13 cellular contexts compared by ENCODE assay signal in the genomic region with DNA sequence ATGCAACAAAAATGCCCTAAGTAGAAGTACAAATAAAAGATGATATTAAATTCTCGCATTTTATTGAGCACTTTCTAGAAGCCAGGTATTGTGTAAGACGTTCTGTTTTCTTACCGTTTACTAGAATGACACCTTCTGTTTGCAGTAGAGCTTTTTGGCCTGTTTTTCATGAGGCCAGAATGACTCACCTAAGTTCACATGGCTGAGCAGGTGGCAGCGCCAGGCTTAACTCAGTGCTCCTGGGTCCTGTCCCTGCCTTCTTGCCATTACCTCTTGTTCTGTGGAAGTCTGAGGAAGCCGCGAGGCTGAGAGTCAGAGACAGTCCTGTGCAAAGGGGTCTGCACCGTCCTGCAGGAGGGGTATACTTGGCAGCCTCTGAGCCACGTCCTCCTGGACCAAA.
DNase-seq lines count a peak whose midpoint lies in the region; ATAC-seq and TF ChIP-seq lines count a peak whose summit lies in the region.
"Had no signal": no experiment of that assay in that cellular context is flagged by ENCODE, and none has a peak within 500 bp of the region (broad histone marks: within the 10 kb centered on the region; RNA-seq: fewer than 3 reads in every experiment).

No MANE protein-coding gene starts in this region.

- H3K27ac Mint-ChIP-seq in nephron: peak overlapping the region; percentile 30 to 81 (median 61)
- H3K27ac Mint-ChIP-seq in endothelial cell (ENCODE audit: unreplicated experiment): no peak overlapping the region
- H3K27ac Mint-ChIP-seq in activated T-helper 17 cell treated with anti-CD3 and anti-CD28 coated beads, Interleukin-2, amount 50 U/mL, for 72 hours: no peak overlapping the region

- no peaks in the 10 kb centered on the region for H3K27me3 ChIP-seq in colonic mucosa
- H3K27me3 ChIP-seq: BLaER1 had no signal

- H3K9me3 Mint-ChIP-seq in nephron: peaks cover 2% of the 10 kb centered on the region
- no peaks in the 10 kb centered on the region for H3K9me3 Mint-ChIP-seq in endothelial cell (ENCODE audit: unreplicated experiment)
- H3K9me3 Mint-ChIP-seq in activated T-helper 17 cell treated with anti-CD3 and anti-CD28 coated beads, Interleukin-2, amount 50 U/mL, for 72 hours: no peaks in the 10 kb centered on the region

- H3K9me3 ChIP-seq in colonic mucosa: no peaks in the 10 kb centered on the region
- H3K9me3 ChIP-seq: BLaER1 had no signal

- H3K4me3 ChIP-seq in colonic mucosa: no peak overlapping the region
- H3K4me3 ChIP-seq: BLaER1 had no signal

- intact Hi-C loops in colonic mucosa (cut with DNase I): no loop called here

- DNase-seq in EH (ENCODE audit: low read depth) (peak; percentile 26), NCI-H2196 (lab: John Stamatoyannopoulos, UW; ENCODE audit: unreplicated experiment) (peak; percentile 24), colonic mucosa (peak; percentile 28), endothelial cell (ENCODE audit: low spot score) (no peak), DMS 273 (lab: John Stamatoyannopoulos, UW; ENCODE audit: unreplicated experiment) (no peak)
- DNase-seq in effector CD8-positive, alpha-beta T cell (lab: John Stamatoyannopoulos, UW): no peak
- DNase-seq: erythroblast; NCI-H1105; stimulated activated CD4-positive, alpha-beta T cell treated with anti-CD3 and anti-CD28 coated beads, Interleukin-4, amount 100 ng/mL, for 1 hour; T1000 had no signal

- H3K4me1 Mint-ChIP-seq in nephron (peaks cover 14% of the 10 kb centered on the region), endothelial cell (ENCODE audit: unreplicated experiment) (no peaks in the 10 kb centered on the region)
- peaks cover under 1% of the 10 kb centered on the region for H3K4me1 Mint-ChIP-seq in activated T-helper 17 cell treated with anti-CD3 and anti-CD28 coated beads, Interleukin-2, amount 50 U/mL, for 72 hours

- H3K4me3 Mint-ChIP-seq in nephron (no peak overlapping the region), endothelial cell (ENCODE audit: unreplicated experiment) (no peak overlapping the region)
- H3K4me3 Mint-ChIP-seq in activated T-helper 17 cell treated with anti-CD3 and anti-CD28 coated beads, Interleukin-2, amount 50 U/mL, for 72 hours: no peak overlapping the region

- H3K27ac ChIP-seq in colonic mucosa: no peak overlapping the region
- H3K27ac ChIP-seq: BLaER1 had no signal

- H3K4me1 ChIP-seq in colonic mucosa: no peaks in the 10 kb centered on the region

- H3K36me3 Mint-ChIP-seq in nephron (ENCODE audit: low read depth): peaks cover 22% of the 10 kb centered on the region
- peaks cover 8% of the 10 kb centered on the region for H3K36me3 Mint-ChIP-seq in endothelial cell (ENCODE audit: low read depth, unreplicated experiment)
- H3K36me3 Mint-ChIP-seq in activated T-helper 17 cell treated with anti-CD3 and anti-CD28 coated beads, Interleukin-2, amount 50 U/mL, for 72 hours (ENCODE audit: low read depth): peaks cover 9% of the 10 kb centered on the region

- no peak for ATAC-seq in activated T-helper 17 cell treated with anti-CD3 and anti-CD28 coated beads, Interleukin-2, amount 50 U/mL, for 72 hours (replicated peaks)

- no peaks in the 10 kb centered on the region for H3K36me3 ChIP-seq in colonic mucosa

- H3K9ac ChIP-seq in colonic mucosa (ENCODE audit: low read depth in 2 of 2, low read length in 2 of 2): no peak overlapping the region
- H3K9ac ChIP-seq: BLaER1 had no signal

- H3K27me3 Mint-ChIP-seq in nephron (ENCODE audit: low read depth): no peaks in the 10 kb centered on the region
- no peaks in the 10 kb centered on the region for H3K27me3 Mint-ChIP-seq in endothelial cell (ENCODE audit: unreplicated experiment)
- H3K27me3 Mint-ChIP-seq in activated T-helper 17 cell treated with anti-CD3 and anti-CD28 coated beads, Interleukin-2, amount 50 U/mL, for 72 hours: no peaks in the 10 kb centered on the region

- TF ChIP-seq CTCF in colonic mucosa (IDR thresholded peaks at IDR 0.05) (no peak), nephron (IDR thresholded peaks at IDR 0.05; ENCODE audit: unreplicated experiment in 3 of 3) (no peak), endothelial cell (IDR thresholded peaks at IDR 0.05; ENCODE audit: unreplicated experiment) (no peak)

Comparison
In these comparisons a context has a peak if more than half of its experiments do, and no peak if none do; other contexts are left out.
1. DNase-seq: peak in EH (single experiment), NCI-H2196 (single experiment) and colonic mucosa (single experiment); none in endothelial cell (single experiment), DMS 273 (single experiment) and effector CD8-positive, alpha-beta T cell (single experiment).
2. H3K27ac Mint-ChIP-seq: peak in nephron (3 of 3); none in endothelial cell (single experiment) and activated T-helper 17 cell treated with anti-CD3 and anti-CD28 coated beads, Interleukin-2, amount 50 U/mL, for 72 hours (single experiment).